ENCODE assay signal across 1 cellular context in genomic region chr9:116051528-116051927, GRCh38.
TF ChIP-seq lines count a peak whose summit lies in the region.

No MANE protein-coding gene starts in this region.

TF ChIP-seq in HCT116, 20 proteins besides CTCF, POLR2A, EP300 and RAD21 (continued from another document):
- no peak for TF ChIP-seq REST (IDR thresholded peaks at IDR 0.05; ENCODE audit: low read depth)
- TF ChIP-seq POLR2AphosphoS5 (IDR thresholded peaks at IDR 0.05; ENCODE audit: low read depth, low read length), result no peak
- no peak for TF ChIP-seq ELF1 (IDR thresholded peaks at IDR 0.05; ENCODE audit: borderline replicate concordance, low read depth)
- TF ChIP-seq JUND (IDR thresholded peaks at IDR 0.05), result no peak
- TF ChIP-seq CEBPB (IDR thresholded peaks at IDR 0.05; ENCODE audit: low read depth), result no peak
